Comparison of ENCODE assay signal across 8 cellular contexts in the genomic region with DNA sequence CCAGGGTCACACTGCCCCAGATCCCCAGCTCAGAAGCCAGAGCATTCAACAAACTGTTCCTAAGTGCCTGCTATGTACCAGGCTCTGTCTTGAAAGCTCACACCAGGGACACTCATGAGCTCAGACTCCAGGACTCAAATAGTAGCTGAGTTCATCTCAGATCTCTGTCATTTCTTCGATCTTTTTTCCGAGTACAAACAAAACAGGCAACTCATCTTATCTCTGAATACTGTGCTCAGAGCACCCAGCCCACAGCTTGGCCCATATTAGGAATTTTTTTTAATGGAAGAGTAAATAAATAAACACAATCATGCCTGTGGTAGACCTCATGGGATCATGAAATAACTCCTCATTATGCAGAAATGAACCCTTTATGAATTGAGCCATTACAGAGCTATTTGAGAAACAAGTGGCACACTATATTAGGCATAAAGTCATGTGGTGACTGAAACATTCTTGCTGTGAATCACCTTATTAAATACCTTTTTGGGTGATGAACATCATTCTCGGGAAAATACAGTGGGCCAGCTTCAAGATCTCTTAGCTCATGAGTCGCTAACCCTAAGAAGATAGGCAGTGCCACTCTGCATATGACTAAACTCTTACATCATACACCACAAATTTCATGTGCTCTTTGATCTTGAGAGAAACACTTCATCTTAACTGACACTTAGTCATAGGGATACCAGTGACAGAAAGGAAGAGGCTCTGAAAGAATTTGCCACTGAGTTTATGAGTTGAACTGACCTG. TPM values are rescaled to one million over a fixed set of nuclear protein-coding genes. Genes with fewer than 3 reads are reported as not detected.
A peak's percentile ranks its signal among the peaks of the same experiment; 100 is the strongest.
DNase-seq lines count a peak whose midpoint lies in the region; ATAC-seq lines count a peak whose summit lies in the region.

No MANE protein-coding gene starts in this region.

- ATAC-seq in HG03095 (IDR thresholded peaks at IDR 0.05; ENCODE audit: unreplicated experiment) (peak; percentile 69), Right ventricle myocardium superior (ENCODE audit: poor library complexity) (peak; percentile 79), GM19328 (IDR thresholded peaks at IDR 0.05; ENCODE audit: unreplicated experiment) (no peak)

- peak; percentile 40 for DNase-seq in stimulated activated CD4-positive, alpha-beta T cell treated with anti-CD3 and anti-CD28 coated beads, Interleukin-1b, Interleukin-23, amount 100 ng/mL, for 48 hours
- DNase-seq in stimulated activated CD4-positive, alpha-beta T cell treated with anti-CD3 and anti-CD28 coated beads, Interleukin-4, amount 100 ng/mL, for 1 hour: no peak
- DNase-seq in SW 1271 (lab: John Stamatoyannopoulos, UW) (peak; percentile 52 to 71), Right ventricle myocardium superior (peak; percentile 50), NCI-H526 (lab: John Stamatoyannopoulos, UW) (no peak), NCI-H2107 treated with DMSO at 0.1 percent for 48 hours (lab: John Stamatoyannopoulos, UW; ENCODE audit: unreplicated experiment) (no peak)

- intact Hi-C loops in Right ventricle myocardium superior (cut with DNase I): no loop called here

RNA-seq across cellular contexts. Expression of a gene that starts 9.9 kb away (rescaled TPM):
- 309 TPM for total RNA-seq in Right ventricle myocardium superior

Comparison
In these comparisons a context has a peak if more than half of its experiments do, and no peak if none do; other contexts are left out.
1. DNase-seq: peak in stimulated activated CD4-positive, alpha-beta T cell treated with anti-CD3 and anti-CD28 coated beads, Interleukin-1b, Interleukin-23, amount 100 ng/mL, for 48 hours (single experiment), SW 1271 (2 of 2) and Right ventricle myocardium superior (single experiment); none in stimulated activated CD4-positive, alpha-beta T cell treated with anti-CD3 and anti-CD28 coated beads, Interleukin-4, amount 100 ng/mL, for 1 hour (single experiment), NCI-H526 (0 of 2) and NCI-H2107 treated with DMSO at 0.1 percent for 48 hours (single experiment).